22 cellular contexts compared by ENCODE assay signal in the genomic region with DNA sequence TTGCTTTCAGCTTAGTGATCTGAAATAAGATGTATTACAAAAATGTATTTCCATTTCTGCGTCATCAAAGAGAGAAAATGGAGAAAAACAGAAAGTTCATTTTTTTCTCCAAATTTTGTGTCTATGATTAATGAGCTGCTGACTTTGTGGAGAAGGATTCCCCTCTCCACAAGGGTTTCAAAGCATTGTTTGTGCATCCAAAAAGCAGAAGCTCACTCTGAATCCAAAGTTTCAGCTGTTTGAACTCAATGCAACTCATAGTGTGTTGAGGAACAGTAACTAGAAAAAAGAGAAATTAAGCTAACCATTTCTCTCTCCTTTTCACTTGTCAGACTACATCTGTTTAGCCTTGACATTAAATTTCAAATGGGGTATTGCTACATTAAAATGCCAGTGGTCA.
"Had no signal": no experiment of that assay in that cellular context is flagged by ENCODE, and none has a peak within 500 bp of the region (broad histone marks: within the 10 kb centered on the region; RNA-seq: fewer than 3 reads in every experiment).

No MANE protein-coding gene starts in this region.

- ATAC-seq: activated naive CD8-positive, alpha-beta T cell treated with anti-CD3 and anti-CD28 coated beads, Interleukin-2, amount 50 U/mL, for 24 hours; gastrocnemius medialis; natural killer cell treated with Interleukin-12 subunit alpha and Interleukin-12 subunit beta and Interleukin-15 and Interleukin-18, amount 100 ng/mL, for 72 hours; right cardiac atrium; upper lobe of right lung; WTC11 had no signal

- H3K27ac ChIP-seq: dorsolateral prefrontal cortex, gastrocnemius medialis, left ventricle myocardium inferior, spleen, suprapubic skin, tibial artery, upper lobe of right lung had no signal

- DNase-seq: activated CD4-positive, alpha-beta memory T cell treated with anti-CD3 and anti-CD28 coated beads, Interleukin-2, amount 10 ng/mL, durations not matched to agents 7 days and 5 days; activated CD4-positive, alpha-beta T cell treated with anti-CD3 and anti-CD28 coated beads for 1 hour; activated CD4-positive, alpha-beta T cell treated with anti-CD3 and anti-CD28 coated beads, Interleukin-2, amount 10 ng/mL, durations not matched to agents 7 days and 5 days; activated naive CD8-positive, alpha-beta T cell treated with anti-CD3 and anti-CD28 coated beads, Interleukin-2, amount 50 U/mL, for 24 hours; activated T-cell treated with anti-CD3 and anti-CD28 coated beads, Interleukin-2, amount 50 U/mL, for 48 hours; dorsolateral prefrontal cortex; effector memory CD4-positive, alpha-beta T cell; gastrocnemius medialis; glutamatergic neuron; left ventricle myocardium inferior; mesendoderm; right cardiac atrium; spleen; stimulated activated naive CD4-positive, alpha-beta T cell; tibial artery; upper lobe of right lung had no signal

- FAIRE-seq: bronchial epithelial cell, islet of Langerhans had no signal

- H3K36me3 ChIP-seq: gastrocnemius medialis, left ventricle myocardium inferior, spleen, suprapubic skin, tibial artery, upper lobe of right lung had no signal

- H3K4me3 ChIP-seq: dorsolateral prefrontal cortex, gastrocnemius medialis, left ventricle myocardium inferior, lung, spleen, suprapubic skin, tibial artery, upper lobe of right lung had no signal

- H3K27me3 ChIP-seq: dorsolateral prefrontal cortex, gastrocnemius medialis, spleen, suprapubic skin, tibial artery, upper lobe of right lung had no signal

- H3K9me3 ChIP-seq: gastrocnemius medialis, left ventricle myocardium inferior, spleen, suprapubic skin, tibial artery, upper lobe of right lung had no signal

- H3K4me1 ChIP-seq: gastrocnemius medialis, left ventricle myocardium inferior, spleen, suprapubic skin, tibial artery, upper lobe of right lung had no signal
